8 cellular contexts compared by ENCODE assay signal in the genomic region with DNA sequence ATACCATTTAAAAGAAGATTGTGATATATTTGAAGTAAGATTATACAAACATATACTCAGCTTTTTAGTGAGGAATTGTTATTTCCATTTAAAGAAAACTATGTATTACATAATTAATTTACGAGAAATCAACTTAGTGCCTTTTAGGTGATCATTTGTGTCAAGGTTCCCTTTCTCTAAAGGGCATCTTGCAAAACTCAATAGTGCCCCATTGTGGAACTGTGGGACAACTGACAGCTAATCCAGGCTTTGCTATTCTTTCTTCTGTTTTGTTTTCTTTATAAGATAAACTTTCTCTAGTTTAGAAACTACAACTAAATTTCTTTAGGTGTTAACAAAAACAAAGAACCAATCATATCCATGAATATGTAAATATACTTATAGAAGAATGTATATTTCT. TPM values are rescaled to one million over a fixed set of nuclear protein-coding genes. Genes with fewer than 3 reads are reported as not detected.
DNase-seq lines count a peak whose midpoint lies in the region; ATAC-seq and TF ChIP-seq lines count a peak whose summit lies in the region.

No MANE protein-coding gene starts in this region.

- TF ChIP-seq CTCF in astrocyte of the spinal cord (IDR thresholded peaks at IDR 0.05; ENCODE audit: low read depth, low read length): peak; percentile 65
- peak in 3 of 4 donors; percentile 18 to 35 (median 22) for TF ChIP-seq CTCF in right lobe of liver (IDR thresholded peaks at IDR 0.05)
- TF ChIP-seq CTCF in prostate gland (IDR thresholded peaks at IDR 0.05): peak in 1 of 4 experiments; percentile 8

- in situ Hi-C loops in Caki2 (cut with HindIII; ENCODE audit: low pct_unique_long_range_greater_than_20kb, low sequenced_read_pairs) (no loop called here), KBM-7 (cut with MboI; ENCODE audit: low pct_unique_long_range_greater_than_20kb, low sequenced_read_pairs) (loop anchor here (25.0 kb wide), 1 partner anchor 310 kb away; a partner anchor contains a TSS), astrocyte of the spinal cord (cut with HindIII; ENCODE audit: low sequenced_read_pairs) (no loop called here)

- DNase-seq in Caki2 (ENCODE audit: low read depth) (peak; percentile 19), KBM-7 (peak; percentile 23), astrocyte of the spinal cord (ENCODE audit: low read depth, low spot score) (peak; percentile 48), right lobe of liver (no peak), prostate gland (ENCODE audit: low spot score) (no peak)

- H3K9me3 ChIP-seq in right lobe of liver (no peaks in the 10 kb centered on the region), prostate gland (no peaks in the 10 kb centered on the region)

- ATAC-seq in right lobe of liver (no peak), HG02759 (IDR thresholded peaks at IDR 0.05; ENCODE audit: unreplicated experiment) (no peak), GM21786 (IDR thresholded peaks at IDR 0.05; ENCODE audit: unreplicated experiment) (no peak), GM18909 (IDR thresholded peaks at IDR 0.05; ENCODE audit: poor library complexity, unreplicated experiment) (no peak)

- TF ChIP-seq POLR2A in right lobe of liver (IDR thresholded peaks at IDR 0.05): no peak
- no peak for TF ChIP-seq POLR2A in prostate gland (IDR thresholded peaks at IDR 0.05)

- intact Hi-C loops in right lobe of liver (cut with DNase I): no loop called here
- intact Hi-C loops in prostate gland (cut with DNase I): no loop called here

- no peaks in the 10 kb centered on the region for H3K36me3 ChIP-seq in right lobe of liver
- H3K36me3 ChIP-seq in prostate gland: no peaks in the 10 kb centered on the region

- H3K4me1 ChIP-seq in right lobe of liver: no peaks in the 10 kb centered on the region
- no peaks in the 10 kb centered on the region for H3K4me1 ChIP-seq in prostate gland (replicated peaks)

- H3K4me3 ChIP-seq in astrocyte of the spinal cord (ENCODE audit: low read depth, low read length) (no peak overlapping the region), right lobe of liver (no peak overlapping the region), prostate gland (no peak overlapping the region)

- H3K27me3 ChIP-seq in right lobe of liver (no peaks in the 10 kb centered on the region), prostate gland (replicated peaks; ENCODE audit: insufficient read depth) (no peaks in the 10 kb centered on the region)

- H3K27ac ChIP-seq in right lobe of liver: no peak overlapping the region
- H3K27ac ChIP-seq in prostate gland: no peak overlapping the region

- WGBS in right lobe of liver (ENCODE audit: insufficient coverage, low coverage, low lambda C conversion rate, missing lambda C conversion rate): 55% methylated on average over 1 of the region's 1 CpG
- 78% methylated on average over 1 of the region's 1 CpG for WGBS in prostate gland

RNA-seq across cellular contexts. Expression of a gene that starts 24.3 kb away (rescaled TPM):
- total RNA-seq in Caki2 (2014; rRNA removed; shearing (Covaris generic); ENCODE audit: low replicate concordance): 0.98 TPM in 1 of 2 replicates, not detected in the other
- not detected for total RNA-seq in right lobe of liver
- total RNA-seq in prostate gland: 10 to 100 TPM in 1 of 2 donors, 1 to 10 TPM in 1; 2.0 to 10.7 TPM

Comparison
In these comparisons a context has a peak if more than half of its experiments do, and no peak if none do; other contexts are left out.
1. DNase-seq: peak in Caki2 (single experiment), KBM-7 (single experiment) and astrocyte of the spinal cord (single experiment); none in right lobe of liver (0 of 3) and prostate gland (single experiment).